1 cellular context compared by ENCODE assay signal in the genomic region with DNA sequence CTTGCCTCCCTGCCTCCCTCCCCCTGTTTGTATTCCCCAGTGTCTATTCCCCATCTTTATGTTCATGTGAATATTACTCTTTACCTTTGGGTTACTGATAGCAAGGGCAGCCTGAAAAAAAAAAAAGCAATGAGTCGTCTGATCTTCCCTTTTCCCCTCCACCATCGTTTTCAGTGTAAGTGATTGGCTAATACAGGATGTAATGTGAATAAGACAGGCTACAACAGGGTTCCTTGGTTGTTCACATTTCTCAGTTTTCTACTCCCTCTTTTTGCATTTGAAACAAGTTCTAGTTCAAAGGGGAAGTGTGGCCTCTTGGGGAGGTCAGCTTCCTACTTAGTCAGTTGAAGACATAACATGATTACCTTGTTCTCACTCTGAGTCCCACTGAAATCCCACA.
TF ChIP-seq lines count a peak whose summit lies in the region.

No MANE protein-coding gene starts in this region.

TF ChIP-seq in WTC11, 78 proteins besides CTCF, POLR2A, EP300 and RAD21 (continued from another document):
- no peak for TF ChIP-seq GTF2I (CRISPR knock-in tag; conservative IDR thresholded peaks at IDR 0.05)
- no peak for TF ChIP-seq IRF2 (CRISPR knock-in tag; IDR thresholded peaks at IDR 0.05; ENCODE audit: borderline replicate concordance, low read depth)
- no peak for TF ChIP-seq ELF4 (CRISPR knock-in tag; IDR thresholded peaks at IDR 0.05; ENCODE audit: low read depth)
